ENCODE assay signal across 13 cellular contexts in genomic region chr3:178439504-178439903, GRCh38.
DNase-seq lines count a peak whose midpoint lies in the region; ATAC-seq and TF ChIP-seq lines count a peak whose summit lies in the region.
"Had no signal": no experiment of that assay in that cellular context is flagged by ENCODE, and none has a peak within 500 bp of the region (broad histone marks: within the 10 kb centered on the region; RNA-seq: fewer than 3 reads in every experiment).

No MANE protein-coding gene starts in this region.

- ATAC-seq in psoas muscle (no peak), HG02763 (IDR thresholded peaks at IDR 0.05; ENCODE audit: unreplicated experiment) (no peak)
- ATAC-seq: mucosa of descending colon had no signal

- H3F3A ChIP-seq in GM23248 (ENCODE audit: insufficient read depth) = no peaks in the 10 kb centered on the region

- H3K9me2 ChIP-seq in GM23248 (ENCODE audit: insufficient read depth) = no peaks in the 10 kb centered on the region

- H3K36me3 ChIP-seq in GM23248 (ENCODE audit: low read depth) (no peaks in the 10 kb centered on the region), psoas muscle (ENCODE audit: insufficient read depth in 1 of 2, low read depth in 1 of 2) (no peaks in the 10 kb centered on the region)

- no peaks in the 10 kb centered on the region for H3K27me3 ChIP-seq in GM23248 (replicated peaks; ENCODE audit: insufficient read depth)
- no peaks in the 10 kb centered on the region for H3K27me3 ChIP-seq in psoas muscle (ENCODE audit: insufficient read depth in 3 of 3, low read length in 2 of 3)

- H3K4me1 ChIP-seq in GM23248 (ENCODE audit: insufficient read depth) (0 out of 2 replicates have a peak, but pooled peaks cover 4% of the 10 kb centered on the region), psoas muscle (no peaks in the 10 kb centered on the region)

- no peak overlapping the region for H3K4me2 ChIP-seq in GM23248 (ENCODE audit: unreplicated experiment)

- 40 to 59% methylated on average over 2 of the region's 2 CpGs for WGBS in GM23248 (ENCODE audit: low coverage in 1 of 2, low lambda C conversion rate in 2 of 2, missing lambda C conversion rate in 2 of 2), 2 experiments
- 39 to 76% (median 52%) methylated on average over 2 of the region's 2 CpGs for WGBS in psoas muscle, 3 donors

- intact Hi-C loops in psoas muscle (cut with DNase I) = no loop called here

- in situ Hi-C loops in ACHN (cut with HindIII; ENCODE audit: low pct_ligation_motif_present, low pct_unique_long_range_greater_than_20kb, low sequenced_read_pairs) (no loop called here), GM23248 (cut with MboI) (loop anchor here (25.0 kb wide), 1 partner anchor 873 kb away; the partner anchor contains the start of gene ZNF639)

- no peak overlapping the region for H2AFZ ChIP-seq in GM23248

- DNase-seq in ACHN = peak; percentile 35
- peak; percentile 74 for DNase-seq in GM23248
- peak; percentile 41 for DNase-seq in RKO (ENCODE audit: low spot score)
- peak; percentile 55 for DNase-seq in fibroblast of mammary gland (ENCODE audit: low read depth)
- DNase-seq in activated naive CD4-positive, alpha-beta T cell (lab: John Stamatoyannopoulos, UW) = no peak
- DNase-seq in psoas muscle = no peak
- no peak for DNase-seq in NCI-H128 (lab: John Stamatoyannopoulos, UW; ENCODE audit: unreplicated experiment)
- DNase-seq: activated naive CD4-positive, alpha-beta T cell treated with anti-CD3 and anti-CD28 coated beads for 36 hours; CD8-positive, alpha-beta memory T cell; mucosa of descending colon; stimulated activated CD4-positive, alpha-beta T cell treated with anti-CD3 and anti-CD28 coated beads, Interleukin-2, amount 100 ng/mL, for 48 hours; T-helper 9 cell had no signal

- TF ChIP-seq CTCF in fibroblast of mammary gland (conservative IDR thresholded peaks at IDR 0.05; ENCODE audit: control insufficient read depth, insufficient read depth, low read depth, low read length) (no peak), psoas muscle (IDR thresholded peaks at IDR 0.05) (no peak)

- H3K27ac ChIP-seq in GM23248 (no peak overlapping the region), psoas muscle (no peak overlapping the region)

- no peak overlapping the region for H3K9ac ChIP-seq in GM23248

- no peaks in the 10 kb centered on the region for H4K20me1 ChIP-seq in GM23248 (ENCODE audit: insufficient read depth)

- H3K4me3 ChIP-seq in GM23248 = no peak overlapping the region
- H3K4me3 ChIP-seq in fibroblast of mammary gland (ENCODE audit: control insufficient read depth, low read depth, low read length) = no peak overlapping the region
- H3K4me3 ChIP-seq in psoas muscle = no peak overlapping the region
- H3K4me3 ChIP-seq: mucosa of descending colon had no signal

- H3K79me2 ChIP-seq in GM23248 (ENCODE audit: insufficient read depth) = no peaks in the 10 kb centered on the region

- H3K9me3 ChIP-seq in GM23248 (ENCODE audit: low read depth) = no peaks in the 10 kb centered on the region
- H3K9me3 ChIP-seq in psoas muscle = no peaks in the 10 kb centered on the region
- H3K9me3 ChIP-seq: mucosa of descending colon had no signal

Comparison
In these comparisons a context has a peak if more than half of its experiments do, and no peak if none do; other contexts are left out.
1. DNase-seq: peak in ACHN (single experiment), GM23248 (single experiment), RKO (single experiment) and fibroblast of mammary gland (single experiment); none in activated naive CD4-positive, alpha-beta T cell (0 of 4), psoas muscle (0 of 2) and NCI-H128 (single experiment).